ENCODE assay signal across 8 cellular contexts in the genomic region with DNA sequence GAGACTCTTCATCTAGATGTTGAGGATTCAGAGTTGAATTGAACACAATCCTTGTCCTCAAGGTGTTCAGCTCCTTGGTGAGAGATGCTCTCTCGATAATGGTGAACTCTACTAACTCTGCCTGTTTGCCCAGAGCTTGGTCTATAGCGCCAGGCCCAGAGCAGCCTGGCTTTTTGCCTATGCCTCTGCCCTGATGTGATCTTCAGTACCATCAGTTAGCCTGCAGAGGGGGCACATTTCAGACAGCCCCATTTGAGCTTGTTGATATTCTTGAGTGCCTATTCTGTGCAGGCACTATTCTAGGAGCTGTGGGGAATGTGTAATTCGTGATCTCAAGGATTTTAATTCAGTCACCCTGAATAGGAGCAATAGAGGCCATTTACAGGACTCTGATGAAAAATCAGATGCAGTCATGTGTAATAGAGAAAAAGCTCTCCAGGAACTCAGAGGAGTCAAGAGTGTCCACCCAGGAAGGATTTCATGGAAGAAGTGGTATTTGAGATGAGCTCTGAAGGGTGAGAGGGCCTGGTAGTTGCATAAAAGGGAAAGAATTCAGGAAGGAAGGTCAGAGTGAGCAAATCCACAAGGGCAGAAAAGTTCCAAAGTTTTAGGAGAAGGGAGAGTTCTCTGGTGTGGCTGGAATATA. TPM values are rescaled to one million over a fixed set of nuclear protein-coding genes. Genes with fewer than 3 reads are reported as not detected.
DNase-seq lines count a peak whose midpoint lies in the region; ATAC-seq and TF ChIP-seq lines count a peak whose summit lies in the region.

No MANE protein-coding gene starts in this region.

- no peak overlapping the region for H2BK20ac ChIP-seq in IMR-90 (ENCODE audit: low read depth, low read length)

- no peak overlapping the region for H3K18ac ChIP-seq in IMR-90 (ENCODE audit: low read depth, low read length)

- no peak overlapping the region for H3K4me3 ChIP-seq in IMR-90 (ENCODE audit: insufficient read depth, low read depth, low read length)
- H3K4me3 ChIP-seq in WERI-Rb-1 (ENCODE audit: low read depth, low read length): no peak overlapping the region
- no peak overlapping the region for H3K4me3 ChIP-seq in foreskin fibroblast (ENCODE audit: low read depth in 1 of 2, low read length in 2 of 2)

- H3K9me1 ChIP-seq in IMR-90 (ENCODE audit: insufficient read depth, low read length): peaks cover 5% of the 10 kb centered on the region; the same call in 1 of the 2 replicates

- CTCF ChIA-PET in IMR-90 (lab: Yijun Ruan, JAX): interaction anchor here (1.2 to 2.2 kb wide), 3 partner anchors 9 to 18 kb away, joined by 3 to 11 read pairs (median 4); no protein-coding TSS in a partner anchor

- POLR2A ChIA-PET in IMR-90 (lab: Charles Lee; ENCODE audit: unreplicated experiment): no interaction called here

- H3K9me3 ChIP-seq in IMR-90 (ENCODE audit: control insufficient read depth, insufficient read depth, low read length) (no peaks in the 10 kb centered on the region), WERI-Rb-1 (ENCODE audit: severe bottlenecking) (no peaks in the 10 kb centered on the region)

- no peak overlapping the region for H2AFZ ChIP-seq in IMR-90 (replicated peaks; ENCODE audit: low read length, poor library complexity)

- ATAC-seq in IMR-90 (ENCODE audit: low read depth): peak; percentile 81
- peak; percentile 66 for ATAC-seq in stimulated activated effector memory CD8-positive, alpha-beta T cell treated with anti-CD3 and anti-CD28 coated beads, Interleukin-12 subunit alpha, Interleukin-12 subunit beta, amount 100 ng/mL, for 72 hours

- H2BK120ac ChIP-seq in IMR-90 (ENCODE audit: low read depth, low read length): no peak overlapping the region

- H3K4me2 ChIP-seq in IMR-90 (ENCODE audit: low read depth, low read length): no peak overlapping the region

- no peak overlapping the region for H2BK15ac ChIP-seq in IMR-90 (ENCODE audit: low read depth, low read length)

- dilution Hi-C loops in IMR-90 (cut with HindIII; ENCODE audit: low sequenced_read_pairs, unreplicated experiment): no loop called here

- BruUV-seq in IMR-90 (replicated peaks; lab: Mats Ljungman, UMichigan): no TSS peak

- no peak overlapping the region for H4K91ac ChIP-seq in IMR-90 (ENCODE audit: insufficient read depth, low read depth, low read length)

- H2AK5ac ChIP-seq in IMR-90 (ENCODE audit: low read depth, low read length): no peak overlapping the region

- H3K14ac ChIP-seq in IMR-90 (replicated peaks; ENCODE audit: low read depth, low read length): no peak overlapping the region

- H3K36me3 ChIP-seq in IMR-90 (ENCODE audit: control insufficient read depth, insufficient read depth, low read length) (peaks cover 73% of the 10 kb centered on the region), WERI-Rb-1 (peaks cover 98% of the 10 kb centered on the region)

- H3K9ac ChIP-seq in IMR-90 (ENCODE audit: low read depth, low read length): no peak overlapping the region

- H2AK9ac ChIP-seq in IMR-90 (replicated peaks; ENCODE audit: low read depth, low read length, poor library complexity): no peak overlapping the region

- peak overlapping the region; percentile 17 for H3K27ac Mint-ChIP-seq in stimulated activated effector memory CD8-positive, alpha-beta T cell treated with anti-CD3 and anti-CD28 coated beads, Interleukin-12 subunit alpha, Interleukin-12 subunit beta, amount 100 ng/mL, for 72 hours

- H3K36me3 Mint-ChIP-seq in stimulated activated effector memory CD8-positive, alpha-beta T cell treated with anti-CD3 and anti-CD28 coated beads, Interleukin-12 subunit alpha, Interleukin-12 subunit beta, amount 100 ng/mL, for 72 hours: peaks cover 100% of the 10 kb centered on the region

- H4K8ac ChIP-seq in IMR-90 (ENCODE audit: low read depth in 2 of 2, low read length in 2 of 2): no peak overlapping the region

- H3K23ac ChIP-seq in IMR-90 (ENCODE audit: low read depth, low read length): no peak overlapping the region

- no peak; the same call in 1 of the 2 replicates for TF ChIP-seq RAD21 in IMR-90 (IDR thresholded peaks at IDR 0.05; ENCODE audit: low read length)

- no peaks in the 10 kb centered on the region for H3K4me1 ChIP-seq in IMR-90 (ENCODE audit: control insufficient read depth, insufficient read depth, low read length)

- H3K4me1 Mint-ChIP-seq in stimulated activated effector memory CD8-positive, alpha-beta T cell treated with anti-CD3 and anti-CD28 coated beads, Interleukin-12 subunit alpha, Interleukin-12 subunit beta, amount 100 ng/mL, for 72 hours: peaks cover 27% of the 10 kb centered on the region

- peaks cover 15 to 45% of the 10 kb centered on the region in 2 experiments for H3K79me1 ChIP-seq in IMR-90 (ENCODE audit: low read depth in 1 of 2, low read length in 2 of 2)

- no peaks in the 10 kb centered on the region for H3K9me3 Mint-ChIP-seq in stimulated activated effector memory CD8-positive, alpha-beta T cell treated with anti-CD3 and anti-CD28 coated beads, Interleukin-12 subunit alpha, Interleukin-12 subunit beta, amount 100 ng/mL, for 72 hours

- TF ChIP-seq CTCF in IMR-90 (conservative IDR thresholded peaks at IDR 0.05; ENCODE audit: low read depth, low read length) (peak; percentile 47), WERI-Rb-1 (IDR thresholded peaks at IDR 0.05; ENCODE audit: low read depth, low read length) (peak; percentile 58), foreskin fibroblast (IDR thresholded peaks at IDR 0.05; ENCODE audit: low read depth, low read length) (peak; percentile 58)

- H3K27ac ChIP-seq in IMR-90 (ENCODE audit: insufficient read depth, low read length): no peak overlapping the region
- no peak overlapping the region for H3K27ac ChIP-seq in WERI-Rb-1

- 100% methylated on average over 2 of the region's 3 CpGs; no CpG with 5 or more reads in 1 of the 2 experiments for WGBS in IMR-90 (ENCODE audit: extremely low coverage in 2 of 2, insufficient read length in 1 of 2), 2 experiments

- H3K27me3 ChIP-seq in IMR-90 (ENCODE audit: control insufficient read depth, insufficient read depth, low read length) (no peaks in the 10 kb centered on the region), WERI-Rb-1 (ENCODE audit: insufficient read depth, low read depth, severe bottlenecking) (no peaks in the 10 kb centered on the region)

- DNase-seq in DMS 273 (lab: John Stamatoyannopoulos, UW; ENCODE audit: unreplicated experiment): peak; percentile 60
- no peak for DNase-seq in DMS 273 treated with DMSO at 0.1 percent for 48 hours (lab: John Stamatoyannopoulos, UW)
- peak; percentile 41 for DNase-seq in IMR-90
- DNase-seq in WERI-Rb-1: no peak
- peak; percentile 40 to 67 for DNase-seq in foreskin fibroblast
- no peak for DNase-seq in stimulated activated effector memory CD8-positive, alpha-beta T cell treated with anti-CD3 and anti-CD28 coated beads, Interleukin-12 subunit alpha, Interleukin-12 subunit beta, amount 100 ng/mL, for 72 hours (ENCODE audit: low spot score in 2 of 2)
- no peak for DNase-seq in NCI-H146 (lab: John Stamatoyannopoulos, UW)
- DNase-seq in NCI-H2107 (lab: John Stamatoyannopoulos, UW): no peak

- in situ Hi-C loops in IMR-90 (cut with MboI; ENCODE audit: low sequenced_read_pairs): no loop called here

- H2BK5ac ChIP-seq in IMR-90 (ENCODE audit: low read depth, low read length, poor library complexity, severe bottlenecking): no peak overlapping the region

- no peak overlapping the region for H3K4me3 Mint-ChIP-seq in stimulated activated effector memory CD8-positive, alpha-beta T cell treated with anti-CD3 and anti-CD28 coated beads, Interleukin-12 subunit alpha, Interleukin-12 subunit beta, amount 100 ng/mL, for 72 hours

- no peak overlapping the region for H4K5ac ChIP-seq in IMR-90 (ENCODE audit: low read depth, low read length)

- intact Hi-C loops in IMR-90 (cut with micrococcal nuclease): no loop called here

- H4K20me1 ChIP-seq in IMR-90 (ENCODE audit: insufficient read depth, low read length): peaks cover 6% of the 10 kb centered on the region; the same call in 1 of the 2 replicates

- no peak overlapping the region for H3K4ac ChIP-seq in IMR-90 (ENCODE audit: low read depth, low read length)

- no peak for TF ChIP-seq POLR2A in IMR-90 (IDR thresholded peaks at IDR 0.05; ENCODE audit: low read depth, low read length)

- H3K56ac ChIP-seq in IMR-90 (ENCODE audit: extremely low read depth, insufficient read depth, low read length): no peak overlapping the region

TF ChIP-seq in IMR-90, 13 proteins besides CTCF, POLR2A, EP300 and RAD21:
- no peak for TF ChIP-seq CEBPB (IDR thresholded peaks at IDR 0.05; ENCODE audit: low read depth, low read length)
- TF ChIP-seq, protein P1, sequence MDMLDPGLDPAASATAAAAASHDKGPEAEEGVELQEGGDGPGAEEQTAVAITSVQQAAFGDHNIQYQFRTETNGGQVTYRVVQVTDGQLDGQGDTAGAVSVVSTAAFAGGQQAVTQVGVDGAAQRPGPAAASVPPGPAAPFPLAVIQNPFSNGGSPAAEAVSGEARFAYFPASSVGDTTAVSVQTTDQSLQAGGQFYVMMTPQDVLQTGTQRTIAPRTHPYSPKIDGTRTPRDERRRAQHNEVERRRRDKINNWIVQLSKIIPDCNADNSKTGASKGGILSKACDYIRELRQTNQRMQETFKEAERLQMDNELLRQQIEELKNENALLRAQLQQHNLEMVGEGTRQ (IDR thresholded peaks at IDR 0.05; ENCODE audit: low read depth, low read length): no peak
- peak; percentile 33 for TF ChIP-seq SMC3 (IDR thresholded peaks at IDR 0.05; ENCODE audit: low read depth, low read length)

RNA-seq across cellular contexts. Expression of a gene that starts 19.3 kb away (rescaled TPM):
- total RNA-seq in IMR-90 (2012; rRNA removed): 12.4 and 21.4 TPM in 2 replicates
- 24.9 and 29.5 TPM in 2 replicates for polyA plus RNA-seq in IMR-90 (2012; rRNA removed)
- 11.2 and 16.9 TPM in 2 replicates for polyA plus RNA-seq in IMR-90 (2012; cell fraction: cytosol; rRNA removed)
- polyA plus RNA-seq in IMR-90 (2012; cell fraction: nucleus; rRNA removed; ENCODE audit: low replicate concordance): 63.4 and 70.2 TPM in 2 replicates

RNA-seq across cellular contexts. Expression of a gene that starts 24.3 kb away (rescaled TPM):
- 32.5 and 35.8 TPM in 2 replicates for total RNA-seq in IMR-90 (2012; rRNA removed)
- 28.2 and 30.2 TPM in 2 replicates for polyA plus RNA-seq in IMR-90 (2012; rRNA removed)
- 16.3 and 22.1 TPM in 2 replicates for polyA plus RNA-seq in IMR-90 (2012; cell fraction: cytosol; rRNA removed)
- polyA plus RNA-seq in IMR-90 (2012; cell fraction: nucleus; rRNA removed; ENCODE audit: low replicate concordance): 36.9 and 86.4 TPM in 2 replicates

RNA-seq across cellular contexts. Expression of a gene that starts 30.7 kb away (rescaled TPM):
- total RNA-seq in IMR-90 (2012; rRNA removed): 25.6 and 27.8 TPM in 2 replicates
- polyA plus RNA-seq in IMR-90 (2012; rRNA removed): 50.0 and 57.3 TPM in 2 replicates
- 42.6 and 49.1 TPM in 2 replicates for polyA plus RNA-seq in IMR-90 (2012; cell fraction: cytosol; rRNA removed)
- polyA plus RNA-seq in IMR-90 (2012; cell fraction: nucleus; rRNA removed; ENCODE audit: low replicate concordance): 32.0 and 72.8 TPM in 2 replicates

RNA-seq across cellular contexts. Expression of a gene that starts 43.3 kb away (rescaled TPM):
- total RNA-seq in IMR-90 (2012; rRNA removed): 78.0 and 139 TPM in 2 replicates
- 31.9 and 38.7 TPM in 2 replicates for polyA plus RNA-seq in IMR-90 (2012; rRNA removed)
- 23.3 and 33.4 TPM in 2 replicates for polyA plus RNA-seq in IMR-90 (2012; cell fraction: cytosol; rRNA removed)
- polyA plus RNA-seq in IMR-90 (2012; cell fraction: nucleus; rRNA removed; ENCODE audit: low replicate concordance): 3.9 and 15.0 TPM in 2 replicates

Comparison
In these comparisons a context has a peak if more than half of its experiments do, and no peak if none do; other contexts are left out.
1. DNase-seq: peak in DMS 273 (single experiment), IMR-90 (single experiment) and foreskin fibroblast (2 of 2); none in DMS 273 treated with DMSO at 0.1 percent for 48 hours (single experiment), WERI-Rb-1 (single experiment), stimulated activated effector memory CD8-positive, alpha-beta T cell treated with anti-CD3 and anti-CD28 coated beads, Interleukin-12 subunit alpha, Interleukin-12 subunit beta, amount 100 ng/mL, for 72 hours (0 of 2), NCI-H146 (single experiment) and NCI-H2107 (single experiment).
2. Peak in every context shown above with its lines, with median percentiles within 50 percentile points of each other: CTCF ChIP-seq.